8 cellular contexts compared by ENCODE assay signal in the genomic region with DNA sequence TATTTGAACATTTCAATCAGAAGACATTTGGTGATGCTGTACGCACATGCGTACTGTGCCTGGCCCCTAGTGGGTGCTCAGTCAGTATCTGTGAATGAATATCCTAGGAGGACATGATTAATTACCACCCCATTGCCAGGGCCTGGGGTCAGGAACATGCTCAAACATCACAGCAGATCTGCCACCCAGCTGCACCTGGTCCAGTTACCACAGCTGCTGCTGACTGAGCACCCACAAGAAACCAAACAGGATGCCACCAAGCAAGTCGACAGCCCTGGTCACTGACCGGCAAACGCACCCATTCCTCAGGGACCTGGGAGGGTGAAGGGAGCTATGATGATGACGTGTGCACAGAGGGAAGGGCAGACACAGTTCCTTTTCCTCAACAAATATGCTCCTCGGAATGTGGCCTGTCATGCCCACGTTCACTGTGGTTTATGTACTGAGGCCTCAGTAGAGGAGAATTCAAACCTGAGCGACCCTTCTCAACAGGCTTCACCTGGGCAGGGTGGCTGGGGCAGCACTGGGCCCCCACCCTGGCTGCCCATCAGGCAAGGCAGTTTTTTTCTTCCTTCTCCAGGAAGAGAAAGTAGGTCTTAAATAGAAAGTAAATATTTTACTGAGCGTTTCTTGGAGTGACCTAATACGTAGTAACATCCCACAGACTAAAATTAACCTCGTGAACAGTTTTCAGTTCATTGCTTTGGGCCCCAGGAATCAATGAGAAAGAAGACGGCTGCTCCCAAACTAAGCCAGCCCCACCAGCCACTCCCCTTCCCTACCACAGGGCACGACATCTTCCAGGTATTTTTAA. TPM values are rescaled to one million over a fixed set of nuclear protein-coding genes. Genes with fewer than 3 reads are reported as not detected.
A peak's percentile ranks its signal among the peaks of the same experiment; 100 is the strongest.
DNase-seq lines count a peak whose midpoint lies in the region; ATAC-seq and TF ChIP-seq lines count a peak whose summit lies in the region.
"Had no signal": no experiment of that assay in that cellular context is flagged by ENCODE, and none has a peak within 500 bp of the region (broad histone marks: within the 10 kb centered on the region; RNA-seq: fewer than 3 reads in every experiment).

No MANE protein-coding gene starts in this region.

- no peaks in the 10 kb centered on the region for H3K9me3 Mint-ChIP-seq in HFFc6
- H3K9me3 Mint-ChIP-seq: activated naive CD8-positive, alpha-beta T cell treated with anti-CD3 and anti-CD28 coated beads, Interleukin-2, amount 50 U/mL, for 24 hours had no signal

- H3K27ac ChIP-seq in angular gyrus (ENCODE audit: low read depth, low read length) (peak overlapping the region; percentile 22), layer of hippocampus (ENCODE audit: low read depth, low read length) (peak overlapping the region; percentile 40), thyroid gland (peak overlapping the region; percentile 78 to 84 (median 82))

- no peaks in the 10 kb centered on the region for H3K36me3 ChIP-seq in thyroid gland

- H3K4me3 ChIP-seq in thyroid gland (replicated peaks in 1 of 3), result no peak overlapping the region

- no peaks in the 10 kb centered on the region for H3K27me3 Mint-ChIP-seq in HFFc6 (ENCODE audit: insufficient read depth)

- ATAC-seq in HG02973 (IDR thresholded peaks at IDR 0.05; ENCODE audit: unreplicated experiment), result no peak
- ATAC-seq: activated naive CD8-positive, alpha-beta T cell treated with anti-CD3 and anti-CD28 coated beads, Interleukin-2, amount 50 U/mL, for 24 hours had no signal

- H3K4me3 Mint-ChIP-seq in HFFc6, result peak overlapping the region; percentile 84
- H3K4me3 Mint-ChIP-seq: activated naive CD8-positive, alpha-beta T cell treated with anti-CD3 and anti-CD28 coated beads, Interleukin-2, amount 50 U/mL, for 24 hours had no signal

- peaks cover 21% of the 10 kb centered on the region for H3K36me3 Mint-ChIP-seq in HFFc6 (ENCODE audit: low read depth)

- 48 to 51% methylated on average over 14 of the region's 14 CpGs for WGBS in thyroid gland, 2 donors

- H3K27ac Mint-ChIP-seq in HFFc6, result peak overlapping the region; percentile 99
- H3K27ac Mint-ChIP-seq: activated naive CD8-positive, alpha-beta T cell treated with anti-CD3 and anti-CD28 coated beads, Interleukin-2, amount 50 U/mL, for 24 hours had no signal

- DNase-seq in HFFc6, result peak; percentile 68
- DNase-seq in thyroid gland, result no peak
- DNase-seq in activated effector memory CD4-positive, alpha-beta T cell treated with anti-CD3 and anti-CD28 coated beads, Interleukin-2, amount 50 U/mL, for 16 hours, result no peak
- DNase-seq in nucleus accumbens (lab: John Stamatoyannopoulos, UW), result no peak
- DNase-seq: activated naive CD8-positive, alpha-beta T cell treated with anti-CD3 and anti-CD28 coated beads, Interleukin-2, amount 50 U/mL, for 24 hours had no signal

- H3K9me3 ChIP-seq in thyroid gland, result no peaks in the 10 kb centered on the region

- intact Hi-C loops in thyroid gland (cut with DNase I), result no loop called here

- H3K4me1 ChIP-seq in thyroid gland, result peaks cover 86 to 98% of the 10 kb centered on the region in 2 donors

- TF ChIP-seq POLR2A in thyroid gland (IDR thresholded peaks at IDR 0.05), result no peak

- TF ChIP-seq CTCF in HFFc6 (IDR thresholded peaks at IDR 0.05), result peak; percentile 40; the same call in 1 of the 2 replicates
- no peak for TF ChIP-seq CTCF in thyroid gland (IDR thresholded peaks at IDR 0.05)

- H3K27me3 ChIP-seq in layer of hippocampus (ENCODE audit: control insufficient read depth, insufficient read depth, low read length) (no peaks in the 10 kb centered on the region), thyroid gland (no peaks in the 10 kb centered on the region)

- H3K4me1 Mint-ChIP-seq in HFFc6 (ENCODE audit: low read depth), result peaks cover 71% of the 10 kb centered on the region

RNA-seq across cellular contexts. Expression of gene CTBP2, which starts 13.4 kb away (rescaled TPM):
- total RNA-seq in HFFc6 (2021; fragmentation: NEBNext Ultra II Directional; extraction: Animal tissue kit (Norgen Biotek cat#: 25700)), result 10 to 100 TPM; 70.6 to 86.9 (median 78.8) TPM
- total RNA-seq in thyroid gland, result 100 to 1,000 TPM in 3 of 4 donors, 10 to 100 TPM in 1; 92.4 to 136 (median 125) TPM

Comparison
In these comparisons a context has a peak if more than half of its experiments do, and no peak if none do; other contexts are left out.
1. H3K27ac ChIP-seq: peak in every context shown above with its lines; median percentile 82 in thyroid gland; 40 in layer of hippocampus; 22 in angular gyrus.